In the genomic region with DNA sequence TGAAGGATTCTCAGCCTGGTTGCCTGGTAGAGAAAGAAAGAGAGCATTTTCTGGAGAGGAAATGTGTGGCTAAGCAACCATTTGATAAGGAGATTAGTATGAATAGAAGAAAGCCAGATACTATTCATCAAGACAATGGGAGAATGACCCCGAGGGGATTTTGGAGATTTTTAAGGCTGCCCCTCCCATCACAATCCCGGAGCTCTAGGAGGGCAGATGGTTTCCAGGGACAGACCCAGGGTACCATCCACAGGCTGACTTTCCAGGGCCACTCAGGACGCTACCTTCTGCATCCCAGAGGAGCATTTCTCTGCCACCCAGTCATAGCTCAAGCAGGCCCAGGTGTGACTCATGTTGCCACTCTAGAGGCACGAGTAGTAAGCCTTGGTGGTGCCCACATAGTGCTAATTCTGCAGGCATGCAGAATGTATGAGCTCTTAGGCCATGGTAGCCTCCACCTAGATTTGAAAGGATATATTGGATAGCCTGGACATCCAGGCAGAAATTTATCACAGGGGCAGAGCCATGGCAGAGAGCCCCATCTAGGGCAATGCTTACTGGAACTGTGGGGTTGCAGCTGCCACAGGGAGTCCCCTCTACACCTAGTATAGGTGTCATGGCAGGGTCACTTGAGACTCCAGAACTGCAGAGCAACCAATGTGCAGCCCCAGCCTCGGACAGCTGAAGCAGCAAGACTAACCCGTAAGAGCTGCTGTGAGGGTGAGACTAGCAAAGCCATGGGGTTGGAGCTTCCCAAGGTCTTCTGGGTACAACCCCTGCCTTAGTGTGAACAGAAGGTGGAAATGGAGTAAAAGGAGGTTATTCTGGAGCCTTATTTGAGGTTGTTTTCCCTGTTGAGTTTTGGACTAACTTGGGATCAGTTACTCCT, we compare ENCODE assay signal across 28 cellular contexts.
DNase-seq lines count a peak whose midpoint lies in the region; ATAC-seq and TF ChIP-seq lines count a peak whose summit lies in the region.
"Had no signal": no experiment of that assay in that cellular context is flagged by ENCODE, and none has a peak within 500 bp of the region (broad histone marks: within the 10 kb centered on the region; RNA-seq: fewer than 3 reads in every experiment).

No MANE protein-coding gene starts in this region.

- CTCF ChIA-PET in PC-9 (lab: Charles Lee): no interaction called here

- no peak overlapping the region for H3K4me3 ChIP-seq in RWPE2 (ENCODE audit: severe bottlenecking)
- no peak overlapping the region for H3K4me3 ChIP-seq in upper lobe of right lung
- no peak overlapping the region for H3K4me3 ChIP-seq in PC-9
- H3K4me3 ChIP-seq: right atrium auricular region, smooth muscle cell, testis, vagina had no signal

- no peaks in the 10 kb centered on the region for H3K9me2 ChIP-seq in PC-9 (ENCODE audit: insufficient read depth)

- H3K27me3 ChIP-seq in RWPE2 (ENCODE audit: insufficient read depth, poor library complexity, severe bottlenecking): no peaks in the 10 kb centered on the region
- no peaks in the 10 kb centered on the region for H3K27me3 ChIP-seq in upper lobe of right lung
- H3K27me3 ChIP-seq in PC-9 (ENCODE audit: insufficient read depth, low read depth): no peaks in the 10 kb centered on the region
- H3K27me3 ChIP-seq: right atrium auricular region, testis, vagina had no signal

- POLR2A ChIA-PET in PC-9 (lab: Charles Lee; ENCODE audit: unreplicated experiment): no interaction called here

- no peak overlapping the region for H3K4me2 ChIP-seq in PC-9
- H3K4me2 ChIP-seq: smooth muscle cell had no signal

- H3K27ac ChIP-seq in RWPE2 (ENCODE audit: poor library complexity, severe bottlenecking) (no peak overlapping the region), upper lobe of right lung (no peak overlapping the region), PC-9 (no peak overlapping the region)
- H3K27ac ChIP-seq: HL-60, right atrium auricular region, testis, vagina had no signal

- H3K4me1 ChIP-seq in RWPE2 (ENCODE audit: insufficient read depth, poor library complexity, severe bottlenecking): no peaks in the 10 kb centered on the region
- H3K4me1 ChIP-seq in upper lobe of right lung: no peaks in the 10 kb centered on the region
- no peaks in the 10 kb centered on the region for H3K4me1 ChIP-seq in PC-9 (replicated peaks; ENCODE audit: insufficient read depth)
- H3K4me1 ChIP-seq: right atrium auricular region, testis, vagina had no signal

- TF ChIP-seq CTCF in RWPE2 (IDR thresholded peaks at IDR 0.05; ENCODE audit: poor library complexity, severe bottlenecking) (no peak), upper lobe of right lung (IDR thresholded peaks at IDR 0.05) (no peak), PC-9 (conservative IDR thresholded peaks at IDR 0.05) (no peak)

- H3F3A ChIP-seq in PC-9 (ENCODE audit: insufficient read depth, low read depth): peaks cover 7% of the 10 kb centered on the region

- no peaks in the 10 kb centered on the region for H4K20me1 ChIP-seq in PC-9 (ENCODE audit: insufficient read depth)

- no peaks in the 10 kb centered on the region for H3K79me2 ChIP-seq in PC-9 (ENCODE audit: low read depth)

- no peak overlapping the region for H2AFZ ChIP-seq in PC-9

- no TSS peak for BruUV-seq in PC-9 (replicated peaks; lab: Mats Ljungman, UMichigan)

- peak; percentile 15 for DNase-seq in activated CD4-positive, alpha-beta T cell treated with anti-CD3 and anti-CD28 coated beads for 48 hours
- DNase-seq in activated CD4-positive, alpha-beta T cell treated with anti-CD3 and anti-CD28 coated beads for 1 hour: no peak
- DNase-seq in RWPE2 (ENCODE audit: low spot score) (no peak), kidney tubule cell (ENCODE audit: low spot score) (peak; percentile 70), upper lobe of right lung (no peak), PC-9 (no peak), NCI-H2107 (lab: John Stamatoyannopoulos, UW) (no peak)
- DNase-seq: activated CD4-positive, alpha-beta memory T cell treated with anti-CD3 and anti-CD28 coated beads for 36 hours; activated CD4-positive, CD25-positive, alpha-beta regulatory T cell; activated naive CD8-positive, alpha-beta T cell treated with anti-CD3 and anti-CD28 coated beads, Interleukin-2, amount 50 U/mL, for 24 hours; AML-193; CD4-positive, alpha-beta memory T cell; central memory CD4-positive, alpha-beta T cell; cortex of kidney; effector memory CD8-positive, alpha-beta T cell; EL; Karpas-422; kidney glomerular epithelial cell; MV-4-11; posterior cingulate gyrus; testis had no signal

- H3K36me3 ChIP-seq in RWPE2 (ENCODE audit: low read depth): no peaks in the 10 kb centered on the region
- no peaks in the 10 kb centered on the region for H3K36me3 ChIP-seq in upper lobe of right lung
- no peaks in the 10 kb centered on the region for H3K36me3 ChIP-seq in PC-9 (ENCODE audit: low read depth)
- H3K36me3 ChIP-seq: right atrium auricular region, vagina had no signal

- intact Hi-C loops in upper lobe of right lung (cut with DNase I): no loop called here
- intact Hi-C loops in PC-9 (cut with micrococcal nuclease; ENCODE audit: unreplicated experiment): no loop called here

- peak; percentile 62; the same call in 2 of the 3 replicates for ATAC-seq in RWPE2 (ENCODE audit: low read depth)
- peak; percentile 42 for ATAC-seq in upper lobe of right lung
- no peak for ATAC-seq in GM18870 (IDR thresholded peaks at IDR 0.05; ENCODE audit: unreplicated experiment)
- ATAC-seq: activated naive CD8-positive, alpha-beta T cell treated with anti-CD3 and anti-CD28 coated beads, Interleukin-2, amount 50 U/mL, for 24 hours; effector memory CD8-positive, alpha-beta T cell; Right ventricle myocardium inferior; SK-N-SH treated with all-trans-retinoic acid at 6 μM for 48 hours had no signal

- H3K9me3 ChIP-seq in RWPE2 (ENCODE audit: severe bottlenecking): peaks cover 7% of the 10 kb centered on the region
- H3K9me3 ChIP-seq in upper lobe of right lung: no peaks in the 10 kb centered on the region
- H3K9me3 ChIP-seq in PC-9 (ENCODE audit: insufficient read depth, low read depth): peaks cover 7% of the 10 kb centered on the region
- H3K9me3 ChIP-seq: testis, vagina had no signal

Comparison
In these comparisons a context has a peak if more than half of its experiments do, and no peak if none do; other contexts are left out.
1. DNase-seq: peak in activated CD4-positive, alpha-beta T cell treated with anti-CD3 and anti-CD28 coated beads for 48 hours (single experiment) and kidney tubule cell (single experiment); none in activated CD4-positive, alpha-beta T cell treated with anti-CD3 and anti-CD28 coated beads for 1 hour (single experiment), RWPE2 (single experiment), upper lobe of right lung (single experiment), PC-9 (0 of 2) and NCI-H2107 (single experiment).